Comparison of ENCODE assay signal across 8 cellular contexts in the genomic region with DNA sequence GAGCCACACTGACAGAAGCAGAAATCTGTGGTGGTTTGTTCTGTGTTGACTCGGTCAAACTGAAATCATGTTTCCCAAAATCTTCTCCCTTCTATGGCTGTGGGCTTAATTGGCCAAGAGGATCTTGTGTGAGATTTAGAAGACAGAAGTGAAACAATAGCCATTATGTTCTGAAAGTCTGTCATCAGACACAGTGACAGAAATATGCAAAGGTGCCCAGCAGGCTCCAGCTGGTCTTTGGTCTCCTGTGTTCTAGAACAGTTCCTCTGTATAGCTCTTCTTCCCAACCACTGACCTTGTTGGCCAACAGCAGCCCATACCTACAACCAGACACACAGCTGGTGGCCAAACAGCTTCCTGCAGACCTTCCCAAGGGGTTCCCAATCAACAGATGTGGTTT. TPM values are rescaled to one million over a fixed set of nuclear protein-coding genes. Genes with fewer than 3 reads are reported as not detected.
DNase-seq lines count a peak whose midpoint lies in the region; ATAC-seq and TF ChIP-seq lines count a peak whose summit lies in the region.
"Had no signal": no experiment of that assay in that cellular context is flagged by ENCODE, and none has a peak within 500 bp of the region (broad histone marks: within the 10 kb centered on the region; RNA-seq: fewer than 3 reads in every experiment).

No MANE protein-coding gene starts in this region.

- peak overlapping the region in 1 of 2 donors; percentile 7 for H3K27ac Mint-ChIP-seq in T-cell

- peaks cover 31% of the 10 kb centered on the region for H3K27me3 Mint-ChIP-seq in activated T-cell treated with anti-CD3 and anti-CD28 coated beads, Interleukin-2, amount 50 U/mL, for 4 hours (ENCODE audit: low read depth)
- peaks cover 36% of the 10 kb centered on the region in 2 donors for H3K27me3 Mint-ChIP-seq in T-cell

- DNase-seq in transverse colon: peak; percentile 17
- DNase-seq in SHP77 (lab: John Stamatoyannopoulos, UW): no peak
- no peak for DNase-seq in activated T-cell treated with anti-CD3 and anti-CD28 coated beads, Interleukin-2, amount 50 U/mL, for 4 hours
- no peak for DNase-seq in T-cell
- DNase-seq: retina had no signal

- in situ Hi-C loops in transverse colon (cut with MboI; ENCODE audit: low pct_ligation_motif_present in 1 of 4, low pct_unique_long_range_greater_than_20kb in 1 of 4, low sequenced_read_pairs in 3 of 4): no loop called here

- no peaks in the 10 kb centered on the region for H3K9me3 Mint-ChIP-seq in activated T-cell treated with anti-CD3 and anti-CD28 coated beads, Interleukin-2, amount 50 U/mL, for 4 hours
- no peaks in the 10 kb centered on the region for H3K9me3 Mint-ChIP-seq in T-cell

- no peak for TF ChIP-seq EP300 in transverse colon (IDR thresholded peaks at IDR 0.05; ENCODE audit: low read depth)

- H3K9me3 ChIP-seq in transverse colon: no peaks in the 10 kb centered on the region

- TF ChIP-seq CTCF in transverse colon (IDR thresholded peaks at IDR 0.05): no peak

- intact Hi-C loops in transverse colon (cut with DNase I; ENCODE audit: low total_unique reads): no loop called here

- H3K27me3 ChIP-seq in transverse colon: no peaks in the 10 kb centered on the region

- no peak overlapping the region for H3K27ac ChIP-seq in transverse colon

- H3K4me1 Mint-ChIP-seq in activated T-cell treated with anti-CD3 and anti-CD28 coated beads, Interleukin-2, amount 50 U/mL, for 4 hours (ENCODE audit: low read depth): no peaks in the 10 kb centered on the region
- no peaks in the 10 kb centered on the region for H3K4me1 Mint-ChIP-seq in T-cell

- H3K36me3 Mint-ChIP-seq in activated T-cell treated with anti-CD3 and anti-CD28 coated beads, Interleukin-2, amount 50 U/mL, for 4 hours (ENCODE audit: insufficient read depth): no peaks in the 10 kb centered on the region
- no peaks in the 10 kb centered on the region for H3K36me3 Mint-ChIP-seq in T-cell

- 89 to 100% methylated on average over 1 of the region's 1 CpG for WGBS in transverse colon (ENCODE audit: low coverage in 1 of 2), 2 donors

- H3K36me3 ChIP-seq in transverse colon: no peaks in the 10 kb centered on the region

- ATAC-seq in GM19043 (IDR thresholded peaks at IDR 0.05; ENCODE audit: low read depth, unreplicated experiment) (peak; percentile 89), HG02642 (IDR thresholded peaks at IDR 0.05; ENCODE audit: poor library complexity, unreplicated experiment) (peak; percentile 94), HG03460 (IDR thresholded peaks at IDR 0.05; ENCODE audit: unreplicated experiment) (peak; percentile 89), T-cell (replicated peaks in 1 of 4) (no peak)
- no peak for ATAC-seq in activated T-cell treated with anti-CD3 and anti-CD28 coated beads, Interleukin-2, amount 50 U/mL, for 4 hours

- CTCF ChIA-PET in T-cell (lab: Charles Lee): interaction anchor here in 1 of 2 donors (0.6 kb wide), 1 partner anchor 8 kb away, joined by 3 read pairs; no protein-coding TSS in a partner anchor

- TF ChIP-seq POLR2A in transverse colon (IDR thresholded peaks at IDR 0.05): no peak

- H3K4me1 ChIP-seq in transverse colon: no peaks in the 10 kb centered on the region

- H3K4me3 ChIP-seq in transverse colon: no peak overlapping the region

- no peak overlapping the region for H3K4me3 Mint-ChIP-seq in activated T-cell treated with anti-CD3 and anti-CD28 coated beads, Interleukin-2, amount 50 U/mL, for 4 hours
- H3K4me3 Mint-ChIP-seq in T-cell: no peak overlapping the region

- POLR2A ChIA-PET in T-cell (lab: Charles Lee): no interaction called here

RNA-seq across cellular contexts. Expression of a gene that starts 25.0 kb away (rescaled TPM):
- total RNA-seq in transverse colon (1 to 10 TPM in 3 of 4 donors, under 1 TPM in 1; 0.60 to 3.1 (median 1.8) TPM), T-cell (1 to 10 TPM in 2 of 5 donors, under 1 TPM in 3; 0.76 to 1.4 (median 0.77) TPM)
- total RNA-seq in activated T-cell treated with anti-CD3 and anti-CD28 coated beads, Interleukin-2, amount 50 U/mL, for 4 hours: 1 to 10 TPM in 1 of 3 donors, under 1 TPM in 2; 0.82 to 1.2 (median 0.87) TPM

Comparison
In these comparisons a context has a peak if more than half of its experiments do, and no peak if none do; other contexts are left out.
1. ATAC-seq: peak in GM19043 (single experiment), HG02642 (single experiment) and HG03460 (single experiment); none in activated T-cell treated with anti-CD3 and anti-CD28 coated beads, Interleukin-2, amount 50 U/mL, for 4 hours (0 of 2) and T-cell (0 of 4).